24 cellular contexts compared by ENCODE assay signal in the genomic region with DNA sequence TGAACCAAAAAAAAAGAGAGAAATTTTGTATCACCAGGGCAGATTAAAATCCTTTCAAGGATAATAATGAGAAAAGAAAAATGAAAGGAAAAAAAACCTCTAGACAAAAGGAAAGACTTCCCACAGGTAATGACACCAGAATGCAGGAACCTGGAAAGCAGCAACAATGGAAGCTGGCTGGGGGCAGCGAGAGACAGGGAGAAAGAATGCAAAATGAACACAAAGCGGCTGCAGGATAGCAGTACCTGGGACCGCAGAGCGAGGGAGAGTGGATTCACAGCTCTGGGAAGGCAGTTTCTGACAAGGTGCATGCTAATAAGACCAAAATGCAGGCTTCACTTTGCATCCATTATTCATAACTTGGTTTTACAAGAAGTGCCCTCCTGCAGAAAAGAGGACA.
"Had no signal": no experiment of that assay in that cellular context is flagged by ENCODE, and none has a peak within 500 bp of the region (broad histone marks: within the 10 kb centered on the region; RNA-seq: fewer than 3 reads in every experiment).

No MANE protein-coding gene starts in this region.

- H3K27me3 ChIP-seq: MG63 had no signal

- H3K36me3 ChIP-seq: MG63 had no signal

- H3K9me3 Mint-ChIP-seq: activated B cell treated with CpG ODN at 0.5 μM for 24 hours; activated CD4-positive, alpha-beta T cell treated with anti-CD3 and anti-CD28 coated beads, Interleukin-2, amount 10 ng/mL, durations not matched to agents 24 days and 14 days; activated naive CD4-positive, alpha-beta T cell treated with anti-CD3 and anti-CD28 coated beads for 36 hours; activated naive CD8-positive, alpha-beta T cell treated with anti-CD3 and anti-CD28 coated beads for 36 hours; activated T-cell treated with anti-CD3 and anti-CD28 coated beads, Interleukin-2, amount 50 U/mL, for 4 hours; activated T-helper 17 cell treated with anti-CD3 and anti-CD28 coated beads, Interleukin-2, amount 50 U/mL, for 72 hours had no signal

- H3K9me3 ChIP-seq: MG63 had no signal

- H3K4me3 Mint-ChIP-seq: activated B cell treated with CpG ODN at 0.5 μM for 24 hours; activated CD4-positive, alpha-beta T cell treated with anti-CD3 and anti-CD28 coated beads, Interleukin-2, amount 10 ng/mL, durations not matched to agents 24 days and 14 days; activated naive CD4-positive, alpha-beta T cell treated with anti-CD3 and anti-CD28 coated beads for 36 hours; activated naive CD8-positive, alpha-beta T cell treated with anti-CD3 and anti-CD28 coated beads for 36 hours; activated T-cell treated with anti-CD3 and anti-CD28 coated beads, Interleukin-2, amount 50 U/mL, for 4 hours; activated T-helper 17 cell treated with anti-CD3 and anti-CD28 coated beads, Interleukin-2, amount 50 U/mL, for 72 hours; T-helper 17 cell had no signal

- H3K9ac ChIP-seq: KMS-11 had no signal

- ATAC-seq: activated T-cell treated with anti-CD3 and anti-CD28 coated beads, Interleukin-2, amount 50 U/mL, for 4 hours; activated T-helper 17 cell treated with anti-CD3 and anti-CD28 coated beads, Interleukin-2, amount 50 U/mL, for 72 hours; PC-3; T-helper 17 cell had no signal

- H3K4me2 ChIP-seq: KMS-11 had no signal

- H3K4me3 ChIP-seq: MG63 had no signal

- DNase-seq: activated B cell treated with CpG ODN at 0.5 μM for 24 hours; activated CD4-positive, alpha-beta T cell treated with anti-CD3 and anti-CD28 coated beads for 1 hour; activated CD4-positive, alpha-beta T cell treated with anti-CD3 and anti-CD28 coated beads, Interleukin-2, amount 10 ng/mL, durations not matched to agents 24 days and 14 days; activated CD4-positive, alpha-beta T cell treated with anti-CD3 and anti-CD28 coated beads, Interleukin-2, amount 50 U/mL, for 48 hours; activated CD8-positive, alpha-beta memory T cell treated with anti-CD3 and anti-CD28 coated beads for 24 hours; activated gamma-delta T cell; activated naive CD4-positive, alpha-beta T cell treated with anti-CD3 and anti-CD28 coated beads for 36 hours; activated naive CD8-positive, alpha-beta T cell treated with anti-CD3 and anti-CD28 coated beads for 36 hours; activated T-cell treated with anti-CD3 and anti-CD28 coated beads, Interleukin-2, amount 50 U/mL, for 4 hours; cerebellar nuclear complex; MG63; MV-4-11; NCI-H1092 treated with DMSO at 0.1 percent for 48 hours; NCI-H1417 treated with DMSO at 0.1 percent for 48 hours; NCI-H1694 treated with DMSO at 0.1 percent for 48 hours; NCI-H2029 treated with DMSO at 0.1 percent for 48 hours; NCI-H510A treated with DMSO at 0.1 percent for 48 hours; NCI-H69; PC-3; SHP77 treated with DMSO at 0.1 percent for 48 hours; T-helper 17 cell; T-helper 9 cell had no signal

- H3K27ac Mint-ChIP-seq: activated B cell treated with CpG ODN at 0.5 μM for 24 hours; activated CD4-positive, alpha-beta T cell treated with anti-CD3 and anti-CD28 coated beads, Interleukin-2, amount 10 ng/mL, durations not matched to agents 24 days and 14 days; activated naive CD4-positive, alpha-beta T cell treated with anti-CD3 and anti-CD28 coated beads for 36 hours; activated naive CD8-positive, alpha-beta T cell treated with anti-CD3 and anti-CD28 coated beads for 36 hours; activated T-helper 17 cell treated with anti-CD3 and anti-CD28 coated beads, Interleukin-2, amount 50 U/mL, for 72 hours; T-helper 17 cell had no signal

- H3K4me1 Mint-ChIP-seq: activated B cell treated with CpG ODN at 0.5 μM for 24 hours; activated CD4-positive, alpha-beta T cell treated with anti-CD3 and anti-CD28 coated beads, Interleukin-2, amount 10 ng/mL, durations not matched to agents 24 days and 14 days; activated naive CD8-positive, alpha-beta T cell treated with anti-CD3 and anti-CD28 coated beads for 36 hours; activated T-helper 17 cell treated with anti-CD3 and anti-CD28 coated beads, Interleukin-2, amount 50 U/mL, for 72 hours had no signal

- H3K36me3 Mint-ChIP-seq: activated naive CD8-positive, alpha-beta T cell treated with anti-CD3 and anti-CD28 coated beads for 36 hours had no signal

- H3K27ac ChIP-seq: KMS-11 had no signal
